ENCODE assay signal across 10 cellular contexts in genomic region chr14:92646952-92647461, GRCh38.
A peak's percentile ranks its signal among the peaks of the same experiment; 100 is the strongest.
DNase-seq lines count a peak whose midpoint lies in the region; ATAC-seq, FAIRE-seq and TF ChIP-seq lines count a peak whose summit lies in the region.
"Had no signal": no experiment of that assay in that cellular context is flagged by ENCODE, and none has a peak within 500 bp of the region (broad histone marks: within the 10 kb centered on the region; RNA-seq: fewer than 3 reads in every experiment).

No MANE protein-coding gene starts in this region.

- no peak overlapping the region for H3K4ac ChIP-seq in H9 (ENCODE audit: low read depth, low read length)

- no peak overlapping the region for H3K9ac ChIP-seq in H9 (ENCODE audit: extremely low read depth, insufficient read length, low read length)

- H4K8ac ChIP-seq in H9 (replicated peaks; ENCODE audit: insufficient read length, low read depth, low read length), result no peak overlapping the region

- no peaks in the 10 kb centered on the region for H3K27me3 ChIP-seq in H9 (ENCODE audit: insufficient read depth, low read length)

- H3K27ac ChIP-seq in H9 (ENCODE audit: insufficient read length, low read depth, low read length), result no peak overlapping the region

- no peak overlapping the region for H2BK12ac ChIP-seq in H9 (ENCODE audit: insufficient read length, low read depth, low read length)

- H3K4me1 Mint-ChIP-seq in chondrocyte (ENCODE audit: low read depth) (peaks cover 12% of the 10 kb centered on the region), natural killer cell (peaks cover 44 to 67% of the 10 kb centered on the region in 2 donors), H9 (0 out of 4 replicates have a peak, but pooled peaks cover 0 to 2% of the 10 kb centered on the region in 2 experiments)

- H2AK5ac ChIP-seq in H9 (ENCODE audit: insufficient read length, low read length), result no peak overlapping the region

- peak; percentile 98 for DNase-seq in AG10803 (ENCODE audit: low read depth)
- peak; percentile 47 for DNase-seq in HTR-8/SVneo (ENCODE audit: insufficient read length, low spot score)
- no peak for DNase-seq in chondrocyte (ENCODE audit: low spot score)
- DNase-seq in natural killer cell, result no peak
- DNase-seq in NCI-H345 (lab: John Stamatoyannopoulos, UW), result no peak
- no peak for DNase-seq in H9
- no peak for DNase-seq in occipital lobe (lab: John Stamatoyannopoulos, UW)
- DNase-seq: NCI-H1417 treated with DMSO at 0.1 percent for 48 hours had no signal

- H3K4me3 ChIP-seq in AG10803 (ENCODE audit: low read length), result no peak overlapping the region

- H3K9me3 ChIP-seq in H9 (ENCODE audit: control insufficient read depth, low read depth, low read length), result no peaks in the 10 kb centered on the region

- no peak overlapping the region for H2AFZ ChIP-seq in H9 (ENCODE audit: low read length)

- FAIRE-seq in HTR-8/SVneo (lab: Jason Lieb, UNC), result peak; percentile 85
- FAIRE-seq: TTC549 had no signal

- no peak for ATAC-seq in natural killer cell
- ATAC-seq in HG03432 (IDR thresholded peaks at IDR 0.05; ENCODE audit: unreplicated experiment), result no peak

- H2BK20ac ChIP-seq in H9 (ENCODE audit: low read depth, low read length, poor library complexity, severe bottlenecking), result no peak overlapping the region

- H3K4me2 ChIP-seq in H9 (ENCODE audit: insufficient read depth, insufficient read length, low read length), result no peak overlapping the region

- H4K91ac ChIP-seq in H9 (ENCODE audit: insufficient read length, low read depth, low read length), result no peak overlapping the region

- intact Hi-C loops in natural killer cell (cut with micrococcal nuclease), result no loop called here

- no peak overlapping the region for H4K5ac ChIP-seq in H9 (ENCODE audit: insufficient read length, low read depth, low read length)

- no peak overlapping the region for H3K18ac ChIP-seq in H9 (ENCODE audit: insufficient read length, low read depth, low read length)

- H4K20me1 ChIP-seq in H9 (ENCODE audit: control insufficient read depth, insufficient read depth, insufficient read length), result no peaks in the 10 kb centered on the region

- H3K4me3 Mint-ChIP-seq in chondrocyte (ENCODE audit: unreplicated experiment) (no peak overlapping the region), natural killer cell (peak overlapping the region; percentile 14), H9 (no peak overlapping the region)

- no peaks in the 10 kb centered on the region for H3K79me2 ChIP-seq in H9 (ENCODE audit: insufficient read depth, low read length)

- H3K56ac ChIP-seq in H9 (ENCODE audit: insufficient read length, low read depth, low read length), result no peak overlapping the region

- H2BK120ac ChIP-seq in H9 (ENCODE audit: low read depth, low read length, poor library complexity, severe bottlenecking), result no peak overlapping the region

- TF ChIP-seq CTCF in AG10803 (conservative IDR thresholded peaks at IDR 0.05; ENCODE audit: low read length), result peak; percentile 9; the same call in 1 of the 2 replicates
- no peak for TF ChIP-seq CTCF in chondrocyte (IDR thresholded peaks at IDR 0.05)
- no peak for TF ChIP-seq CTCF in natural killer cell (IDR thresholded peaks at IDR 0.05)
- no peak for TF ChIP-seq CTCF in H9 (conservative IDR thresholded peaks at IDR 0.05)

- no peaks in the 10 kb centered on the region for H3K79me1 ChIP-seq in H9 (ENCODE audit: insufficient read depth, low read depth, low read length, poor library complexity, severe bottlenecking)

- no peaks in the 10 kb centered on the region for H3K4me1 ChIP-seq in H9 (ENCODE audit: insufficient read depth, low read length)

- H3K23ac ChIP-seq in H9 (ENCODE audit: insufficient read length, low read depth, low read length), result no peak overlapping the region

- no peak overlapping the region for H2BK15ac ChIP-seq in H9 (ENCODE audit: low read depth, low read length)

- H3K9me3 Mint-ChIP-seq in chondrocyte (ENCODE audit: low read depth) (peaks cover 8% of the 10 kb centered on the region), natural killer cell (peaks cover 0 to 2% of the 10 kb centered on the region in 2 donors), H9 (no peaks in the 10 kb centered on the region)

- H3K27me3 Mint-ChIP-seq in chondrocyte (ENCODE audit: low read depth) (no peaks in the 10 kb centered on the region), natural killer cell (ENCODE audit: low read depth in 2 of 2) (no peaks in the 10 kb centered on the region), H9 (ENCODE audit: low read depth) (no peaks in the 10 kb centered on the region; the same call in none of the 2 replicates)

- H3K23me2 ChIP-seq in H9 (ENCODE audit: insufficient read length, low read depth, low read length, poor library complexity, severe bottlenecking), result no peaks in the 10 kb centered on the region

- H3K36me3 Mint-ChIP-seq in chondrocyte (ENCODE audit: low read depth), result peaks cover 12% of the 10 kb centered on the region
- H3K36me3 Mint-ChIP-seq in natural killer cell, result no peaks in the 10 kb centered on the region
- peaks cover 0 to 6% (median 0%) of the 10 kb centered on the region in 3 experiments; a peak in 2 of 7 replicates for H3K36me3 Mint-ChIP-seq in H9 (ENCODE audit: insufficient read depth in 1 of 3, low read depth in 3 of 3)

- no CpG with 5 or more reads among the region's 8 CpGs for WGBS in H9 (ENCODE audit: extremely low coverage, insufficient read length, low lambda C conversion rate)

- no peak overlapping the region for H2BK5ac ChIP-seq in H9 (ENCODE audit: insufficient read length, low read length)

- H3K27ac Mint-ChIP-seq in chondrocyte (ENCODE audit: unreplicated experiment) (peak overlapping the region; percentile 36), natural killer cell (peak overlapping the region; percentile 96 to 99), H9 (peak overlapping the region in 1 of 3 experiments; percentile 49; a peak in 1 of 7 replicates)

- no peak overlapping the region for H3T11ph ChIP-seq in H9 (ENCODE audit: low read length)

- H3K14ac ChIP-seq in H9 (ENCODE audit: insufficient read depth, low read length), result no peak overlapping the region

Comparison
In these comparisons a context has a peak if more than half of its experiments do, and no peak if none do; other contexts are left out.
1. DNase-seq: peak in AG10803 (single experiment) and HTR-8/SVneo (single experiment); none in chondrocyte (single experiment), natural killer cell (single experiment), NCI-H345 (single experiment), H9 (single experiment) and occipital lobe (single experiment).